1 cellular context compared by ENCODE assay signal in the genomic region with DNA sequence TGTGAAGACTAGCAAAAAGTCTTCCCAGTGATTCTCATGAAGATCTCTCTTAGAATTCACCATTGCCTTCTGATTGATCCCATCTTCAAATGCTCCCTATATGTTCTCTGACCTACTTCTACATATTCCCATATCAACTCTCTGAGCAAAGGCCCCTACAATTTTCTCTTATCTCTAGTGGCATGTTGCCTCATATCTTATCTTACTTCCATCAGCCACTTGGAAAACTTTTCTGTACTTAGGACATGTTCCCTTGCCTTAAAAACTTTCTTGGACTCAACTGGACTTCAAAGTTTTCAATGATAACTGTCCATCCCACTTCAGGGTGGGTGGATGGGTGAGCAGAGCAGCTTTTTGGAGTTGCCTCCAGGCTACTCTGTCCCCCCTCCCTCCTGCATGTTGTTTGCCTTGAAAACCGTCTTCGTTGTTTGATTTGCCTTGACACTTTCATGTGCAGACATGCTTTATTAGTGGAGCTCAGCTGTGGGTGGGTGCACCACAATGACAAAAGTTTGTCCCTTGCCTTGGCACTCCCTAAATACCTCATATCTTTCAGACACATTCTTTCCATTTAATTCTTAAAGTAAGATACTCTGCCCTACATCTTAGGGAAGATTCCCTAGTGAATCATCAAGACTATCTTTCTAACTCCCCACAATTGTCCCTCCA.
TF ChIP-seq lines count a peak whose summit lies in the region.

No MANE protein-coding gene starts in this region.

TF ChIP-seq in K562, 482 proteins besides CTCF, POLR2A, EP300 and RAD21:
- TF ChIP-seq CBFA2T2 (conservative IDR thresholded peaks at IDR 0.05): peak; percentile 47; the same call in 1 of the 2 replicates
- peak; percentile 57; the same call in 1 of the 2 replicates for TF ChIP-seq DPF2 (IDR thresholded peaks at IDR 0.05)
- peak; percentile 77 for TF ChIP-seq ARID1B (IDR thresholded peaks at IDR 0.05)
- TF ChIP-seq CBFA2T3 (IDR thresholded peaks at IDR 0.05): peak; percentile 56
- TF ChIP-seq, protein P1, sequence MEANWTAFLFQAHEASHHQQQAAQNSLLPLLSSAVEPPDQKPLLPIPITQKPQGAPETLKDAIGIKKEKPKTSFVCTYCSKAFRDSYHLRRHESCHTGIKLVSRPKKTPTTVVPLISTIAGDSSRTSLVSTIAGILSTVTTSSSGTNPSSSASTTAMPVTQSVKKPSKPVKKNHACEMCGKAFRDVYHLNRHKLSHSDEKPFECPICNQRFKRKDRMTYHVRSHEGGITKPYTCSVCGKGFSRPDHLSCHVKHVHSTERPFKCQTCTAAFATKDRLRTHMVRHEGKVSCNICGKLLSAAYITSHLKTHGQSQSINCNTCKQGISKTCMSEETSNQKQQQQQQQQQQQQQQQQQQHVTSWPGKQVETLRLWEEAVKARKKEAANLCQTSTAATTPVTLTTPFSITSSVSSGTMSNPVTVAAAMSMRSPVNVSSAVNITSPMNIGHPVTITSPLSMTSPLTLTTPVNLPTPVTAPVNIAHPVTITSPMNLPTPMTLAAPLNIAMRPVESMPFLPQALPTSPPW (CRISPR knock-in tag; IDR thresholded peaks at IDR 0.05): peak; percentile 23; the same call in 1 of the 2 replicates
- peak; percentile 70 for TF ChIP-seq TAL1 (IDR thresholded peaks at IDR 0.05)
- no peak for TF ChIP-seq U2AF1 (optimal IDR thresholded peaks at IDR 0.05; ENCODE audit: low read depth, low read length)
- peak; percentile 31; the same call in 1 of the 2 replicates for TF ChIP-seq SMARCA4 (IDR thresholded peaks at IDR 0.05)
- TF ChIP-seq, protein P2, sequence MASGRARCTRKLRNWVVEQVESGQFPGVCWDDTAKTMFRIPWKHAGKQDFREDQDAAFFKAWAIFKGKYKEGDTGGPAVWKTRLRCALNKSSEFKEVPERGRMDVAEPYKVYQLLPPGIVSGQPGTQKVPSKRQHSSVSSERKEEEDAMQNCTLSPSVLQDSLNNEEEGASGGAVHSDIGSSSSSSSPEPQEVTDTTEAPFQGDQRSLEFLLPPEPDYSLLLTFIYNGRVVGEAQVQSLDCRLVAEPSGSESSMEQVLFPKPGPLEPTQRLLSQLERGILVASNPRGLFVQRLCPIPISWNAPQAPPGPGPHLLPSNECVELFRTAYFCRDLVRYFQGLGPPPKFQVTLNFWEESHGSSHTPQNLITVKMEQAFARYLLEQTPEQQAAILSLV (tag; IDR thresholded peaks at IDR 0.05): no peak
- peak; percentile 55; the same call in 1 of the 2 replicates for TF ChIP-seq TEAD4 (IDR thresholded peaks at IDR 0.05; ENCODE audit: low read length)
- TF ChIP-seq TEAD4 (CRISPR knock-in tag; IDR thresholded peaks at IDR 0.05; ENCODE audit: borderline replicate concordance): no peak
- TF ChIP-seq MEIS2 (IDR thresholded peaks at IDR 0.05; ENCODE audit: partially characterized antibody): peak; percentile 22
- TF ChIP-seq ILF3 (IDR thresholded peaks at IDR 0.05; ENCODE audit: borderline replicate concordance): no peak
- TF ChIP-seq MYBL2 (IDR thresholded peaks at IDR 0.05; ENCODE audit: low read depth): no peak
- no peak for TF ChIP-seq MYBL2 (CRISPR knock-in tag; IDR thresholded peaks at IDR 0.05; ENCODE audit: borderline replicate concordance)
- TF ChIP-seq SMARCE1 (IDR thresholded peaks at IDR 0.05): peak; percentile 63; the same call in 1 of the 2 replicates
- no peak for TF ChIP-seq HMGN3 (IDR thresholded peaks at IDR 0.05; ENCODE audit: borderline replicate concordance, extremely low read depth, insufficient read length, low read depth, low read length)
- no peak for TF ChIP-seq HEY1 (CRISPR knock-in tag; IDR thresholded peaks at IDR 0.05; ENCODE audit: borderline replicate concordance)
- no peak for TF ChIP-seq KAT7 (CRISPR knock-in tag; IDR thresholded peaks at IDR 0.05; ENCODE audit: borderline replicate concordance)
- TF ChIP-seq, protein P3, sequence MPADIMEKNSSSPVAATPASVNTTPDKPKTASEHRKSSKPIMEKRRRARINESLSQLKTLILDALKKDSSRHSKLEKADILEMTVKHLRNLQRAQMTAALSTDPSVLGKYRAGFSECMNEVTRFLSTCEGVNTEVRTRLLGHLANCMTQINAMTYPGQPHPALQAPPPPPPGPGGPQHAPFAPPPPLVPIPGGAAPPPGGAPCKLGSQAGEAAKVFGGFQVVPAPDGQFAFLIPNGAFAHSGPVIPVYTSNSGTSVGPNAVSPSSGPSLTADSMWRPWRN (IDR thresholded peaks at IDR 0.05; ENCODE audit: low read depth): 0 out of 2 replicates have a peak, but pooled peaks have one; percentile 24
- TF ChIP-seq TGIF2 (CRISPR knock-in tag; IDR thresholded peaks at IDR 0.05): no peak
- no peak for TF ChIP-seq HMG20B (CRISPR knock-in tag; IDR thresholded peaks at IDR 0.05)
